Comparison of ENCODE assay signal across 21 cellular contexts in the genomic region with DNA sequence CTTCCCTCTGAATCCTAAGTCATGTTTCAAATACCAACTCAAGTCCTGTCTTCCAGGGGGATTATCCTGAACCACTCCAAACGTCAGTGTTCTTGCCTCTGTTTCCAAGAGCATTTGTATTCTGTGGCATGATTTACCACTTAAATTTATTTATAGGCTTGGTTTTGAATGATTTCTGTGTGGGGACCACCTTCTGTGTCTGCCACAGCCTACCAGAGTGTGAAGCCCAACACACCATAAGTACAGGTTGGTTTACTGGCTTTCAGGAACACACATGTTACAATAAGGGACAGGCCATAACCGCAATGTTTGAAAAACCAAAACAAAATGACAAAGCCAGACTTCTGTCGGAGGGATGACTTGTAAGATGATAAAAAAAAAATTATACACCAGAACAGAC.
"Had no signal": no experiment of that assay in that cellular context is flagged by ENCODE, and none has a peak within 500 bp of the region (broad histone marks: within the 10 kb centered on the region; RNA-seq: fewer than 3 reads in every experiment).

No MANE protein-coding gene starts in this region.

- H3K36me3 Mint-ChIP-seq: activated CD8-positive, alpha-beta memory T cell treated with anti-CD3 and anti-CD28 coated beads, Interleukin-2, amount 10 ng/mL, durations not matched to agents 7 days and 5 days had no signal

- H3K27me3 ChIP-seq: gastrocnemius medialis, heart left ventricle, neutrophil, stomach, testis, upper lobe of right lung had no signal

- H3K36me3 ChIP-seq: gastrocnemius medialis, heart left ventricle, neutrophil, stomach, upper lobe of right lung had no signal

- H3K4me1 ChIP-seq: gastrocnemius medialis, heart left ventricle, stomach, testis, upper lobe of right lung had no signal

- DNase-seq: activated CD4-positive, alpha-beta T cell treated with anti-CD3 and anti-CD28 coated beads for 1 hour; activated CD4-positive, alpha-beta T cell treated with anti-CD3 and anti-CD28 coated beads, Interleukin-2, amount 50 U/mL, for 4 hours; activated CD8-positive, alpha-beta memory T cell treated with anti-CD3 and anti-CD28 coated beads, Interleukin-2, amount 10 ng/mL, durations not matched to agents 7 days and 5 days; activated naive CD4-positive, alpha-beta T cell treated with anti-CD3 and anti-CD28 coated beads, Interleukin-2, amount 50 U/mL, for 16 hours; activated T-cell treated with anti-CD3 and anti-CD28 coated beads, Interleukin-2, amount 50 U/mL, for 24 hours; dorsolateral prefrontal cortex; endodermal cell; erythroblast; gastrocnemius medialis; heart left ventricle; left cardiac atrium; naive B cell; stimulated activated CD4-positive, alpha-beta T cell treated with anti-CD3 and anti-CD28 coated beads, Interleukin-12 subunit alpha, Interleukin-12 subunit beta, amount 100 ng/mL, for 4 hours; stimulated activated CD4-positive, alpha-beta T cell treated with anti-CD3 and anti-CD28 coated beads, Interleukin-2, amount 100 ng/mL, for 24 hours; stomach; T1000; testis; upper lobe of right lung had no signal

- ATAC-seq: activated CD8-positive, alpha-beta memory T cell treated with anti-CD3 and anti-CD28 coated beads, Interleukin-2, amount 10 ng/mL, durations not matched to agents 7 days and 5 days; gastrocnemius medialis; heart left ventricle; left cardiac atrium; upper lobe of right lung had no signal

- H3K4me3 ChIP-seq: dorsolateral prefrontal cortex, gastrocnemius medialis, heart left ventricle, lung, stomach, testis, upper lobe of right lung had no signal

- H3K4me3 Mint-ChIP-seq: activated CD8-positive, alpha-beta memory T cell treated with anti-CD3 and anti-CD28 coated beads, Interleukin-2, amount 10 ng/mL, durations not matched to agents 7 days and 5 days; activated T-cell treated with anti-CD3 and anti-CD28 coated beads, Interleukin-2, amount 50 U/mL, for 24 hours; endodermal cell; naive B cell had no signal

- H3K4me1 Mint-ChIP-seq: activated CD8-positive, alpha-beta memory T cell treated with anti-CD3 and anti-CD28 coated beads, Interleukin-2, amount 10 ng/mL, durations not matched to agents 7 days and 5 days; naive B cell had no signal

- H3K27ac ChIP-seq: dorsolateral prefrontal cortex, gastrocnemius medialis, heart left ventricle, neutrophil, stomach, testis, upper lobe of right lung, VCaP had no signal

- H3K9me3 ChIP-seq: gastrocnemius medialis, neutrophil, testis, upper lobe of right lung had no signal

- H3K27ac Mint-ChIP-seq: activated CD8-positive, alpha-beta memory T cell treated with anti-CD3 and anti-CD28 coated beads, Interleukin-2, amount 10 ng/mL, durations not matched to agents 7 days and 5 days; activated T-cell treated with anti-CD3 and anti-CD28 coated beads, Interleukin-2, amount 50 U/mL, for 24 hours; endodermal cell; naive B cell had no signal
